Comparison of ENCODE assay signal across 34 cellular contexts in genomic region chr1:208895171-208895570, GRCh38.
"Had no signal": no experiment of that assay in that cellular context is flagged by ENCODE, and none has a peak within 500 bp of the region (broad histone marks: within the 10 kb centered on the region; RNA-seq: fewer than 3 reads in every experiment).

No MANE protein-coding gene starts in this region.

- H3K27me3 Mint-ChIP-seq: activated B cell treated with CpG ODN at 0.5 μM for 24 hours; activated CD4-positive, alpha-beta T cell treated with anti-CD3 and anti-CD28 coated beads, Interleukin-2, amount 10 ng/mL, durations not matched to agents 24 days and 14 days had no signal

- FAIRE-seq: astrocyte had no signal

- H3K27ac Mint-ChIP-seq: activated B cell treated with CpG ODN at 0.5 μM for 24 hours; activated CD4-positive, alpha-beta memory T cell treated with anti-CD3 and anti-CD28 coated beads for 36 hours; activated CD4-positive, alpha-beta T cell treated with anti-CD3 and anti-CD28 coated beads, Interleukin-2, amount 10 ng/mL, durations not matched to agents 24 days and 14 days; activated CD8-positive, alpha-beta T cell treated with anti-CD3 and anti-CD28 coated beads for 36 hours; activated naive CD4-positive, alpha-beta T cell treated with anti-CD3 and anti-CD28 coated beads for 36 hours; activated naive CD4-positive, alpha-beta T cell treated with anti-CD3 and anti-CD28 coated beads, Interleukin-2, amount 50 U/mL, for 72 hours; activated naive CD8-positive, alpha-beta T cell treated with anti-CD3 and anti-CD28 coated beads for 36 hours; activated T-cell treated with anti-CD3 and anti-CD28 coated beads, Interleukin-2, amount 50 U/mL, for 72 hours; activated T-helper 1 cell treated with anti-CD3 and anti-CD28 coated beads, Interleukin-12 subunit alpha, Interleukin-12 subunit beta, Interleukin-2, Interleukin-4 antibody, amounts not matched to agents 30 ng/mL and 10 ng/mL and 1 ng/mL, durations not matched to agents 14 hours and 24 hours and 36 hours; activated T-helper 17 cell treated with anti-CD3 and anti-CD28 coated beads, Interleukin-2, amount 50 U/mL, for 72 hours; T-helper 2 cell treated with Interferon-gamma antibody and Interleukin-4, amounts not matched to agents 5 μg/mL and 100 μg/mL, for 36 hours had no signal

- H3K9me3 Mint-ChIP-seq: activated CD4-positive, alpha-beta memory T cell treated with anti-CD3 and anti-CD28 coated beads for 36 hours; activated CD4-positive, alpha-beta T cell treated with anti-CD3 and anti-CD28 coated beads, Interleukin-2, amount 10 ng/mL, durations not matched to agents 24 days and 14 days; activated CD8-positive, alpha-beta T cell treated with anti-CD3 and anti-CD28 coated beads for 36 hours; activated naive CD8-positive, alpha-beta T cell treated with anti-CD3 and anti-CD28 coated beads for 36 hours; activated T-cell treated with anti-CD3 and anti-CD28 coated beads, Interleukin-2, amount 50 U/mL, for 72 hours; activated T-helper 1 cell treated with anti-CD3 and anti-CD28 coated beads, Interleukin-12 subunit alpha, Interleukin-12 subunit beta, Interleukin-2, Interleukin-4 antibody, amounts not matched to agents 30 ng/mL and 10 ng/mL and 1 ng/mL, durations not matched to agents 14 hours and 24 hours and 36 hours; activated T-helper 17 cell treated with anti-CD3 and anti-CD28 coated beads, Interleukin-2, amount 50 U/mL, for 72 hours; T-helper 2 cell treated with Interferon-gamma antibody and Interleukin-4, amounts not matched to agents 5 μg/mL and 100 μg/mL, for 36 hours had no signal

- H3K9me3 ChIP-seq: adrenal gland, body of pancreas, breast epithelium had no signal

- H3K36me3 ChIP-seq: adrenal gland, brain microvascular endothelial cell, breast epithelium had no signal

- H3K27me3 ChIP-seq: adrenal gland, body of pancreas, brain microvascular endothelial cell, breast epithelium had no signal

- H3K4me3 Mint-ChIP-seq: activated B cell treated with CpG ODN at 0.5 μM for 24 hours; activated CD4-positive, alpha-beta memory T cell treated with anti-CD3 and anti-CD28 coated beads for 36 hours; activated CD4-positive, alpha-beta T cell treated with anti-CD3 and anti-CD28 coated beads, Interleukin-2, amount 10 ng/mL, durations not matched to agents 24 days and 14 days; activated CD8-positive, alpha-beta T cell treated with anti-CD3 and anti-CD28 coated beads for 36 hours; activated naive CD4-positive, alpha-beta T cell treated with anti-CD3 and anti-CD28 coated beads for 36 hours; activated naive CD8-positive, alpha-beta T cell treated with anti-CD3 and anti-CD28 coated beads for 36 hours; activated T-cell treated with anti-CD3 and anti-CD28 coated beads, Interleukin-2, amount 50 U/mL, for 4 hours; activated T-cell treated with anti-CD3 and anti-CD28 coated beads, Interleukin-2, amount 50 U/mL, for 72 hours; activated T-helper 1 cell treated with anti-CD3 and anti-CD28 coated beads, Interleukin-12 subunit alpha, Interleukin-12 subunit beta, Interleukin-2, Interleukin-4 antibody, amounts not matched to agents 30 ng/mL and 10 ng/mL and 1 ng/mL, durations not matched to agents 14 hours and 24 hours and 36 hours; activated T-helper 17 cell treated with anti-CD3 and anti-CD28 coated beads, Interleukin-2, amount 50 U/mL, for 72 hours; T-helper 2 cell treated with Interferon-gamma antibody and Interleukin-4, amounts not matched to agents 5 μg/mL and 100 μg/mL, for 36 hours had no signal

- H3K4me1 ChIP-seq: adrenal gland, body of pancreas, breast epithelium had no signal

- H3K36me3 Mint-ChIP-seq: activated CD4-positive, alpha-beta memory T cell treated with anti-CD3 and anti-CD28 coated beads for 36 hours; activated naive CD4-positive, alpha-beta T cell treated with anti-CD3 and anti-CD28 coated beads, Interleukin-2, amount 50 U/mL, for 72 hours; activated naive CD8-positive, alpha-beta T cell treated with anti-CD3 and anti-CD28 coated beads for 36 hours had no signal

- H3K27ac ChIP-seq: adrenal gland, body of pancreas, brain microvascular endothelial cell, breast epithelium, VCaP had no signal

- ATAC-seq: activated CD8-positive, alpha-beta T cell treated with anti-CD3 and anti-CD28 coated beads for 36 hours; activated naive CD4-positive, alpha-beta T cell treated with anti-CD3 and anti-CD28 coated beads, Interleukin-2, amount 50 U/mL, for 72 hours; activated T-cell treated with anti-CD3 and anti-CD28 coated beads, Interleukin-2, amount 50 U/mL, for 4 hours; activated T-cell treated with anti-CD3 and anti-CD28 coated beads, Interleukin-2, amount 50 U/mL, for 72 hours; activated T-helper 17 cell treated with anti-CD3 and anti-CD28 coated beads, Interleukin-2, amount 50 U/mL, for 72 hours; body of pancreas had no signal

- H3K4me3 ChIP-seq: adrenal gland, body of pancreas, breast epithelium had no signal

- H3K4me1 Mint-ChIP-seq: activated B cell treated with CpG ODN at 0.5 μM for 24 hours; activated CD4-positive, alpha-beta T cell treated with anti-CD3 and anti-CD28 coated beads, Interleukin-2, amount 10 ng/mL, durations not matched to agents 24 days and 14 days; activated naive CD8-positive, alpha-beta T cell treated with anti-CD3 and anti-CD28 coated beads for 36 hours; activated T-helper 17 cell treated with anti-CD3 and anti-CD28 coated beads, Interleukin-2, amount 50 U/mL, for 72 hours had no signal

- DNase-seq: activated B cell treated with CpG ODN at 0.5 μM for 24 hours; activated CD4-positive, alpha-beta memory T cell treated with anti-CD3 and anti-CD28 coated beads for 36 hours; activated CD4-positive, alpha-beta T cell treated with anti-CD3 and anti-CD28 coated beads for 4 hours; activated CD4-positive, alpha-beta T cell treated with anti-CD3 and anti-CD28 coated beads, Interleukin-2, amount 10 ng/mL, durations not matched to agents 24 days and 14 days; activated CD4-positive, alpha-beta T cell treated with anti-CD3 and anti-CD28 coated beads, Interleukin-2, amount 50 U/mL, for 1 hour; activated CD4-positive, alpha-beta T cell treated with anti-CD3 and anti-CD28 coated beads, Interleukin-2, amount 50 U/mL, for 4 hours; activated CD4-positive, CD25-positive, alpha-beta regulatory T cell treated with anti-CD3 and anti-CD28 coated beads, Interleukin-2, amount 50 U/mL, for 72 hours; activated CD8-positive, alpha-beta memory T cell treated with anti-CD3 and anti-CD28 coated beads, Interleukin-2, amount 50 U/mL, for 4 hours; activated CD8-positive, alpha-beta T cell treated with anti-CD3 and anti-CD28 coated beads for 36 hours; activated effector memory CD4-positive, alpha-beta T cell treated with anti-CD3 and anti-CD28 coated beads, Interleukin-2, amount 50 U/mL, for 16 hours; activated gamma-delta T cell treated with Interleukin-2 at 50 U/mL for 16 hours; activated naive CD4-positive, alpha-beta T cell; activated naive CD4-positive, alpha-beta T cell treated with anti-CD3 and anti-CD28 coated beads for 36 hours; activated naive CD4-positive, alpha-beta T cell treated with anti-CD3 and anti-CD28 coated beads, Interleukin-2, amount 50 U/mL, for 16 hours; activated naive CD8-positive, alpha-beta T cell treated with anti-CD3 and anti-CD28 coated beads for 36 hours; activated T-cell treated with anti-CD3 and anti-CD28 coated beads for 4 hours; activated T-cell treated with anti-CD3 and anti-CD28 coated beads, Interleukin-2, amount 50 U/mL, for 1 hour; activated T-cell treated with anti-CD3 and anti-CD28 coated beads, Interleukin-2, amount 50 U/mL, for 4 hours; activated T-cell treated with anti-CD3 and anti-CD28 coated beads, Interleukin-2, amount 50 U/mL, for 72 hours; adrenal gland; amniotic stem cell; aorta; body of pancreas; brain microvascular endothelial cell; central memory CD4-positive, alpha-beta T cell; T-helper 2 cell; T-helper 9 cell had no signal
